ENCODE assay signal across 20 cellular contexts in genomic region chr9:127644943-127645342, GRCh38. TPM values are rescaled to one million over a fixed set of nuclear protein-coding genes. Genes with fewer than 3 reads are reported as not detected.
DNase-seq lines count a peak whose midpoint lies in the region; ATAC-seq and TF ChIP-seq lines count a peak whose summit lies in the region.
"Had no signal": no experiment of that assay in that cellular context is flagged by ENCODE, and none has a peak within 500 bp of the region (broad histone marks: within the 10 kb centered on the region; RNA-seq: fewer than 3 reads in every experiment).

No MANE protein-coding gene starts in this region.

- no peak overlapping the region for H3K27ac Mint-ChIP-seq in CD8-positive, alpha-beta memory T cell
- H3K27ac Mint-ChIP-seq: natural killer cell treated with Interleukin-12 subunit alpha and Interleukin-12 subunit beta and Interleukin-15 and Interleukin-18, amount 100 ng/mL, for 72 hours; T-cell had no signal

- H3K27me3 Mint-ChIP-seq in CD8-positive, alpha-beta memory T cell: peaks cover 0 to 18% of the 10 kb centered on the region in 2 donors
- H3K27me3 Mint-ChIP-seq: natural killer cell treated with Interleukin-12 subunit alpha and Interleukin-12 subunit beta and Interleukin-15 and Interleukin-18, amount 100 ng/mL, for 72 hours had no signal

- no peak overlapping the region for H3K9ac ChIP-seq in HUES48 (ENCODE audit: low read depth, low read length)

- intact Hi-C loops in left lung (cut with DNase I): no loop called here

- POLR2A ChIA-PET in CD8-positive, alpha-beta memory T cell (lab: Charles Lee): no interaction called here

- H3K9me3 ChIP-seq in HUES48 (ENCODE audit: control insufficient read depth, insufficient read depth, low read length) (no peaks in the 10 kb centered on the region), left lung (no peaks in the 10 kb centered on the region), upper lobe of left lung (no peaks in the 10 kb centered on the region)
- H3K9me3 ChIP-seq in CD8-positive, alpha-beta memory T cell (ENCODE audit: low read length): no peaks in the 10 kb centered on the region
- H3K9me3 ChIP-seq: transverse colon had no signal

- no peak overlapping the region for H3K4me3 ChIP-seq in HUES48 (ENCODE audit: low read depth, low read length)
- no peak overlapping the region for H3K4me3 ChIP-seq in left lung
- H3K4me3 ChIP-seq in upper lobe of left lung: peak overlapping the region in 1 of 4 donors; percentile 6
- no peak overlapping the region for H3K4me3 ChIP-seq in CD8-positive, alpha-beta memory T cell (ENCODE audit: low read length)
- H3K4me3 ChIP-seq: transverse colon had no signal

- CTCF ChIA-PET in CD8-positive, alpha-beta memory T cell (lab: Charles Lee): no interaction called here

- peak overlapping the region; percentile 50 for H3K27ac ChIP-seq in HUES48 (ENCODE audit: low read depth, low read length)
- peak overlapping the region; percentile 39 to 55 for H3K27ac ChIP-seq in left lung
- peak overlapping the region in 3 of 4 donors; percentile 49 to 71 (median 58) for H3K27ac ChIP-seq in upper lobe of left lung
- no peak overlapping the region for H3K27ac ChIP-seq in CD8-positive, alpha-beta memory T cell (ENCODE audit: low read depth, low read length)
- H3K27ac ChIP-seq: transverse colon had no signal

- no peaks in the 10 kb centered on the region for H3K9me3 Mint-ChIP-seq in CD8-positive, alpha-beta memory T cell
- H3K9me3 Mint-ChIP-seq: natural killer cell treated with Interleukin-12 subunit alpha and Interleukin-12 subunit beta and Interleukin-15 and Interleukin-18, amount 100 ng/mL, for 72 hours; T-cell had no signal

- ATAC-seq in left lung (peak; percentile 51), upper lobe of left lung (ENCODE audit: low FRiP score in 2 of 2) (peak; percentile 7 to 51), GM18909 (IDR thresholded peaks at IDR 0.05; ENCODE audit: poor library complexity, unreplicated experiment) (no peak)
- ATAC-seq: natural killer cell treated with Interleukin-12 subunit alpha and Interleukin-12 subunit beta and Interleukin-15 and Interleukin-18, amount 100 ng/mL, for 72 hours; T-cell had no signal

- TF ChIP-seq EP300 in upper lobe of left lung (IDR thresholded peaks at IDR 0.05): no peak

- no peaks in the 10 kb centered on the region for H3K4me1 Mint-ChIP-seq in CD8-positive, alpha-beta memory T cell
- H3K4me1 Mint-ChIP-seq: T-cell had no signal

- H3K36me3 Mint-ChIP-seq in CD8-positive, alpha-beta memory T cell: no peaks in the 10 kb centered on the region
- H3K36me3 Mint-ChIP-seq: natural killer cell treated with Interleukin-12 subunit alpha and Interleukin-12 subunit beta and Interleukin-15 and Interleukin-18, amount 100 ng/mL, for 72 hours; T-cell had no signal

- no peaks in the 10 kb centered on the region for H3K27me3 ChIP-seq in HUES48 (ENCODE audit: control insufficient read depth, insufficient read depth, low read length)
- no peaks in the 10 kb centered on the region for H3K27me3 ChIP-seq in left lung
- H3K27me3 ChIP-seq in upper lobe of left lung: no peaks in the 10 kb centered on the region
- no peaks in the 10 kb centered on the region for H3K27me3 ChIP-seq in CD8-positive, alpha-beta memory T cell (ENCODE audit: insufficient read depth, low read length, poor library complexity, severe bottlenecking)
- H3K27me3 ChIP-seq: transverse colon had no signal

- 23 to 58% methylated on average over 4 of the region's 4 CpGs for WGBS in upper lobe of left lung, 2 donors

- no peak for TF ChIP-seq POLR2A in upper lobe of left lung (IDR thresholded peaks at IDR 0.05)

- no peak overlapping the region for H3K4me3 Mint-ChIP-seq in CD8-positive, alpha-beta memory T cell
- H3K4me3 Mint-ChIP-seq: natural killer cell treated with Interleukin-12 subunit alpha and Interleukin-12 subunit beta and Interleukin-15 and Interleukin-18, amount 100 ng/mL, for 72 hours; T-cell had no signal

- H3K36me3 ChIP-seq in HUES48 (ENCODE audit: control insufficient read depth, insufficient read depth, low read length) (no peaks in the 10 kb centered on the region), left lung (no peaks in the 10 kb centered on the region), upper lobe of left lung (no peaks in the 10 kb centered on the region)
- no peaks in the 10 kb centered on the region for H3K36me3 ChIP-seq in CD8-positive, alpha-beta memory T cell (ENCODE audit: insufficient read depth, low read length)
- H3K36me3 ChIP-seq: transverse colon had no signal

- DNase-seq in astrocyte of the hippocampus (ENCODE audit: low read depth, low spot score) (peak; percentile 37), left lung (no peak), upper lobe of left lung (peak in 1 of 2 donors; percentile 30), Ammon's horn (ENCODE audit: low spot score) (no peak)
- no peak for DNase-seq in CD8-positive, alpha-beta memory T cell
- DNase-seq: activated CD4-positive, alpha-beta T cell treated with anti-CD3 and anti-CD28 coated beads, Interleukin-2, amount 50 U/mL, for 1 hour; activated CD8-positive, alpha-beta memory T cell treated with anti-CD3 and anti-CD28 coated beads, Interleukin-2, amount 50 U/mL, for 48 hours; activated effector memory CD4-positive, alpha-beta T cell treated with Interleukin-2 at 50 U/mL for 16 hours; caudate nucleus; glutamatergic neuron; NCI-H1105; NCI-H510A treated with DMSO at 0.1 percent for 48 hours; Right ventricle myocardium superior; stimulated activated CD4-positive, alpha-beta T cell treated with anti-CD3 and anti-CD28 coated beads, Interleukin-2, amount 100 ng/mL, for 24 hours; stimulated activated naive CD4-positive, alpha-beta T cell treated with Interleukin-2 at 50 U/mL for 16 hours; T-cell; transverse colon had no signal

- H3K4me1 ChIP-seq in HUES48 (ENCODE audit: control insufficient read depth, insufficient read depth, low read length) (peaks cover 4% of the 10 kb centered on the region; the same call in 1 of the 2 replicates), left lung (peaks cover 8 to 14% of the 10 kb centered on the region in 2 donors), upper lobe of left lung (peaks cover 6 to 24% (median 16%) of the 10 kb centered on the region in 4 donors)
- no peaks in the 10 kb centered on the region for H3K4me1 ChIP-seq in CD8-positive, alpha-beta memory T cell (ENCODE audit: insufficient read depth, low read length)
- H3K4me1 ChIP-seq: transverse colon had no signal

- TF ChIP-seq CTCF in left lung (IDR thresholded peaks at IDR 0.05): no peak
- no peak for TF ChIP-seq CTCF in upper lobe of left lung (IDR thresholded peaks at IDR 0.05)

RNA-seq across cellular contexts. Expression of gene STXBP1, which starts 32.9 kb away (rescaled TPM):
- total RNA-seq in left lung (10 to 100 TPM; 63.0 to 76.7 TPM), upper lobe of left lung (100 to 1,000 TPM in 2 of 6 donors, 10 to 100 TPM in 4; 44.6 to 124 (median 76.1) TPM)
- 10 to 100 TPM; 14.5 to 15.2 TPM for total RNA-seq in CD8-positive, alpha-beta memory T cell
- polyA plus RNA-seq in CD8-positive, alpha-beta memory T cell: 8.2 TPM
